Comparison of ENCODE assay signal across 16 cellular contexts in the genomic region with DNA sequence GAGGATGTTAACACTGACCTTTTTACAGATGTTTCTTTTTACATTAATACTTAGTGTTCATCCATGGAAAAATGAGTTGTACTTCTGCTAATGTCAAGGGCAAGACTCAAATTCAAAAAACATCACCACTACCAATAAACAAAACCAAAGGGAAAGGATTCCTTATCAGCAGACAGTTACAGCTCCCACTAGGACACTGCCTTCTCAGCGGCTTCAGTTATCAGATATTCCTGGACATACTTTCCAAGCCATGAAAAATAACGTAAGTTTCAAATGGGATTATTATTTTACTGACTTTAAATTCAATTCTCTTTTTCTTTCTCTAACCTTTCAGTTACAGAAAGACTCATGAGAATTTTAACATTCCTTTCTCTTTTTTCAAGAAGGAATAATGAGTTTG.
DNase-seq lines count a peak whose midpoint lies in the region; ATAC-seq and TF ChIP-seq lines count a peak whose summit lies in the region.
"Had no signal": no experiment of that assay in that cellular context is flagged by ENCODE, and none has a peak within 500 bp of the region (broad histone marks: within the 10 kb centered on the region; RNA-seq: fewer than 3 reads in every experiment).

No MANE protein-coding gene starts in this region.

- in situ Hi-C loops in IMR-90 (cut with MboI; ENCODE audit: low sequenced_read_pairs) = no loop called here
- in situ Hi-C loops in ACHN (cut with HindIII; ENCODE audit: low pct_ligation_motif_present, low pct_unique_long_range_greater_than_20kb, low sequenced_read_pairs) = no loop called here

- 25 to 47% (median 37%) methylated on average over 2 of the region's 2 CpGs for WGBS in heart left ventricle, 4 donors
- no CpG with 5 or more reads among the region's 2 CpGs for WGBS in IMR-90 (ENCODE audit: extremely low coverage in 2 of 2, insufficient read length in 1 of 2), 2 experiments

- H3K4me3 ChIP-seq in heart left ventricle (no peak overlapping the region), IMR-90 (ENCODE audit: insufficient read depth, low read depth, low read length) (no peak overlapping the region)
- H3K4me3 ChIP-seq: GM12878, GM23338 had no signal

- H3K27me3 ChIP-seq in heart left ventricle (no peaks in the 10 kb centered on the region), IMR-90 (ENCODE audit: control insufficient read depth, insufficient read depth, low read length) (no peaks in the 10 kb centered on the region)

- no peaks in the 10 kb centered on the region for H4K20me1 ChIP-seq in IMR-90 (ENCODE audit: insufficient read depth, low read length)

- TF ChIP-seq RAD21 in IMR-90 (IDR thresholded peaks at IDR 0.05; ENCODE audit: low read length) = no peak

- H3K79me1 ChIP-seq in IMR-90 (ENCODE audit: low read depth in 1 of 2, low read length in 2 of 2) = no peaks in the 10 kb centered on the region

- H3K9me3 Mint-ChIP-seq in nephron progenitor cell (no peaks in the 10 kb centered on the region), chondrocyte (ENCODE audit: low read depth) (no peaks in the 10 kb centered on the region)
- H3K9me3 Mint-ChIP-seq: CD4-positive, alpha-beta T cell; GM23338 had no signal

- no peak overlapping the region for H2BK20ac ChIP-seq in IMR-90 (ENCODE audit: low read depth, low read length)

- H2AFZ ChIP-seq in IMR-90 (replicated peaks; ENCODE audit: low read length, poor library complexity) = no peak overlapping the region
- H2AFZ ChIP-seq: GM23338 had no signal

- H2AK5ac ChIP-seq in IMR-90 (ENCODE audit: low read depth, low read length) = no peak overlapping the region

- TF ChIP-seq CTCF in heart left ventricle (IDR thresholded peaks at IDR 0.05) = no peak
- no peak for TF ChIP-seq CTCF in IMR-90 (conservative IDR thresholded peaks at IDR 0.05; ENCODE audit: low read depth, low read length)
- TF ChIP-seq CTCF in nephron progenitor cell (IDR thresholded peaks at IDR 0.05) = no peak
- TF ChIP-seq CTCF in chondrocyte (IDR thresholded peaks at IDR 0.05) = no peak

- peaks cover 3% of the 10 kb centered on the region; the same call in 1 of the 2 replicates for H3K9me1 ChIP-seq in IMR-90 (ENCODE audit: insufficient read depth, low read length)

- intact Hi-C loops in heart left ventricle (cut with DNase I) = no loop called here
- intact Hi-C loops in Right ventricle myocardium inferior (cut with DNase I) = no loop called here
- intact Hi-C loops in IMR-90 (cut with micrococcal nuclease) = no loop called here

- peaks cover 60% of the 10 kb centered on the region for H3K4me1 Mint-ChIP-seq in nephron progenitor cell
- peaks cover 15% of the 10 kb centered on the region for H3K4me1 Mint-ChIP-seq in chondrocyte (ENCODE audit: low read depth)
- H3K4me1 Mint-ChIP-seq: B cell had no signal

- H3K9ac ChIP-seq in IMR-90 (ENCODE audit: low read depth, low read length) = no peak overlapping the region

- DNase-seq in heart left ventricle (no peak), Right ventricle myocardium inferior (ENCODE audit: missing footprints) (no peak), IMR-90 (no peak), cerebellar cortex (ENCODE audit: low spot score) (peak; percentile 36), nephron progenitor cell (no peak), ACHN (no peak), chondrocyte (ENCODE audit: low spot score) (no peak), Kasumi-1 (lab: John Stamatoyannopoulos, UW) (no peak)
- DNase-seq: Calu3; CD4-positive, alpha-beta T cell; DMS 273 treated with DMSO at 0.1 percent for 48 hours; H7 had no signal

- no peak overlapping the region for H3K56ac ChIP-seq in IMR-90 (ENCODE audit: extremely low read depth, insufficient read depth, low read length)

- BruUV-seq in IMR-90 (replicated peaks; lab: Mats Ljungman, UMichigan) = no TSS peak

- H3K27ac ChIP-seq in heart left ventricle = peak overlapping the region in 10 of 12 donors; percentile 5 to 86 (median 72)
- no peak overlapping the region for H3K27ac ChIP-seq in IMR-90 (ENCODE audit: insufficient read depth, low read length)

- H2BK120ac ChIP-seq in IMR-90 (ENCODE audit: low read depth, low read length) = no peak overlapping the region

- no peak overlapping the region for H3K18ac ChIP-seq in IMR-90 (ENCODE audit: low read depth, low read length)

- H3K14ac ChIP-seq in IMR-90 (replicated peaks; ENCODE audit: low read depth, low read length) = no peak overlapping the region

- peaks cover 0 to 51% (median 9%) of the 10 kb centered on the region in 12 donors for H3K4me1 ChIP-seq in heart left ventricle
- 0 out of 2 replicates have a peak, but pooled peaks cover 2% of the 10 kb centered on the region for H3K4me1 ChIP-seq in IMR-90 (ENCODE audit: control insufficient read depth, insufficient read depth, low read length)

- H3K9me3 ChIP-seq in heart left ventricle = no peaks in the 10 kb centered on the region
- no peaks in the 10 kb centered on the region for H3K9me3 ChIP-seq in IMR-90 (ENCODE audit: control insufficient read depth, insufficient read depth, low read length)

- dilution Hi-C loops in IMR-90 (cut with HindIII; ENCODE audit: low sequenced_read_pairs, unreplicated experiment) = no loop called here

- TF ChIP-seq POLR2A in heart left ventricle (IDR thresholded peaks at IDR 0.05) (no peak), IMR-90 (IDR thresholded peaks at IDR 0.05; ENCODE audit: low read depth, low read length) (no peak)

- H3K36me3 ChIP-seq in heart left ventricle (no peaks in the 10 kb centered on the region), IMR-90 (ENCODE audit: control insufficient read depth, insufficient read depth, low read length) (no peaks in the 10 kb centered on the region)

- CTCF ChIA-PET in IMR-90 (lab: Yijun Ruan, JAX) = no interaction called here

- no peak overlapping the region for H4K8ac ChIP-seq in IMR-90 (ENCODE audit: low read depth in 2 of 2, low read length in 2 of 2)

- H2BK5ac ChIP-seq in IMR-90 (ENCODE audit: low read depth, low read length, poor library complexity, severe bottlenecking) = no peak overlapping the region

- POLR2A ChIA-PET in IMR-90 (lab: Charles Lee; ENCODE audit: unreplicated experiment) = no interaction called here

- H4K5ac ChIP-seq in IMR-90 (ENCODE audit: low read depth, low read length) = no peak overlapping the region

- no peak overlapping the region for H4K91ac ChIP-seq in IMR-90 (ENCODE audit: insufficient read depth, low read depth, low read length)

- no peak overlapping the region for H3K4ac ChIP-seq in IMR-90 (ENCODE audit: low read depth, low read length)

- H2BK15ac ChIP-seq in IMR-90 (ENCODE audit: low read depth, low read length) = no peak overlapping the region

- H3K4me3 Mint-ChIP-seq in nephron progenitor cell (no peak overlapping the region), chondrocyte (ENCODE audit: unreplicated experiment) (no peak overlapping the region)
- H3K4me3 Mint-ChIP-seq: B cell; CD4-positive, alpha-beta T cell; GM23338 had no signal

- H3K27ac Mint-ChIP-seq in nephron progenitor cell (peak overlapping the region; percentile 7), chondrocyte (ENCODE audit: unreplicated experiment) (no peak overlapping the region)
- H3K27ac Mint-ChIP-seq: B cell; CD4-positive, alpha-beta T cell; GM23338 had no signal

- H3K4me2 ChIP-seq in IMR-90 (ENCODE audit: low read depth, low read length) = no peak overlapping the region
- H3K4me2 ChIP-seq: GM23338 had no signal

- no peak overlapping the region for H3K23ac ChIP-seq in IMR-90 (ENCODE audit: low read depth, low read length)

- no peak overlapping the region for H2AK9ac ChIP-seq in IMR-90 (replicated peaks; ENCODE audit: low read depth, low read length, poor library complexity)

- ATAC-seq in heart left ventricle (no peak), Right ventricle myocardium inferior (no peak), IMR-90 (ENCODE audit: low read depth) (peak; percentile 17; the same call in 1 of the 2 replicates)
- ATAC-seq: GM12878, GM23338, HepG2 had no signal

- H3K27me3 Mint-ChIP-seq in nephron progenitor cell (ENCODE audit: low read depth, poor library complexity) (peaks cover 5% of the 10 kb centered on the region), chondrocyte (ENCODE audit: low read depth) (no peaks in the 10 kb centered on the region)
- H3K27me3 Mint-ChIP-seq: B cell; CD4-positive, alpha-beta T cell had no signal

- H3K36me3 Mint-ChIP-seq in nephron progenitor cell (ENCODE audit: low read depth) = peaks cover 8% of the 10 kb centered on the region
- H3K36me3 Mint-ChIP-seq in chondrocyte (ENCODE audit: low read depth) = no peaks in the 10 kb centered on the region

TF ChIP-seq in IMR-90, 13 proteins besides CTCF, POLR2A, EP300 and RAD21:
- TF ChIP-seq BHLHE40 (IDR thresholded peaks at IDR 0.05; ENCODE audit: low read depth, low read length) (no peak), MAFK (IDR thresholded peaks at IDR 0.05; ENCODE audit: low read depth, low read length) (no peak)
- TF ChIP-seq, protein P1, sequence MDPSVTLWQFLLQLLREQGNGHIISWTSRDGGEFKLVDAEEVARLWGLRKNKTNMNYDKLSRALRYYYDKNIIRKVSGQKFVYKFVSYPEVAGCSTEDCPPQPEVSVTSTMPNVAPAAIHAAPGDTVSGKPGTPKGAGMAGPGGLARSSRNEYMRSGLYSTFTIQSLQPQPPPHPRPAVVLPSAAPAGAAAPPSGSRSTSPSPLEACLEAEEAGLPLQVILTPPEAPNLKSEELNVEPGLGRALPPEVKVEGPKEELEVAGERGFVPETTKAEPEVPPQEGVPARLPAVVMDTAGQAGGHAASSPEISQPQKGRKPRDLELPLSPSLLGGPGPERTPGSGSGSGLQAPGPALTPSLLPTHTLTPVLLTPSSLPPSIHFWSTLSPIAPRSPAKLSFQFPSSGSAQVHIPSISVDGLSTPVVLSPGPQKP (IDR thresholded peaks at IDR 0.05; ENCODE audit: borderline replicate concordance, low read depth, low read length) = no peak
- TF ChIP-seq, protein P2, sequence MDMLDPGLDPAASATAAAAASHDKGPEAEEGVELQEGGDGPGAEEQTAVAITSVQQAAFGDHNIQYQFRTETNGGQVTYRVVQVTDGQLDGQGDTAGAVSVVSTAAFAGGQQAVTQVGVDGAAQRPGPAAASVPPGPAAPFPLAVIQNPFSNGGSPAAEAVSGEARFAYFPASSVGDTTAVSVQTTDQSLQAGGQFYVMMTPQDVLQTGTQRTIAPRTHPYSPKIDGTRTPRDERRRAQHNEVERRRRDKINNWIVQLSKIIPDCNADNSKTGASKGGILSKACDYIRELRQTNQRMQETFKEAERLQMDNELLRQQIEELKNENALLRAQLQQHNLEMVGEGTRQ (IDR thresholded peaks at IDR 0.05; ENCODE audit: low read depth, low read length) = no peak
